ENCODE assay signal across 24 cellular contexts in genomic region chr2:146659976-146660375, GRCh38.
DNase-seq lines count a peak whose midpoint lies in the region; ATAC-seq and FAIRE-seq lines count a peak whose summit lies in the region.
"Had no signal": no experiment of that assay in that cellular context is flagged by ENCODE, and none has a peak within 500 bp of the region (broad histone marks: within the 10 kb centered on the region; RNA-seq: fewer than 3 reads in every experiment).

No MANE protein-coding gene starts in this region.

- WGBS in GM23248 (ENCODE audit: low coverage in 1 of 2, low lambda C conversion rate in 2 of 2, missing lambda C conversion rate in 2 of 2), 2 experiments, result 88 to 100% methylated on average over 1 of the region's 1 CpG

- no peak overlapping the region for H3K4me2 ChIP-seq in GM23248 (ENCODE audit: unreplicated experiment)

- peak; percentile 23 for FAIRE-seq in RCC 7860 (lab: Jason Lieb, UNC)
- FAIRE-seq: G401.6, GM12892, K562 had no signal

- no peaks in the 10 kb centered on the region for H3F3A ChIP-seq in GM23248 (ENCODE audit: insufficient read depth)

- H3K27ac ChIP-seq in GM23248, result no peak overlapping the region
- H3K27ac ChIP-seq: Peyer's patch, SJCRH30 had no signal

- no peaks in the 10 kb centered on the region for H3K36me3 ChIP-seq in GM23248 (ENCODE audit: low read depth)
- H3K36me3 ChIP-seq: BE2C, Peyer's patch, SJCRH30 had no signal

- H3K79me2 ChIP-seq in GM23248 (ENCODE audit: insufficient read depth), result no peaks in the 10 kb centered on the region

- no peaks in the 10 kb centered on the region for H3K9me2 ChIP-seq in GM23248 (ENCODE audit: insufficient read depth)

- no peak overlapping the region for H3K9ac ChIP-seq in GM23248

- no peak for ATAC-seq in activated CD4-positive, CD25-positive, alpha-beta regulatory T cell treated with anti-CD3 and anti-CD28 coated beads, Interleukin-2, amount 50 U/mL, for 24 hours
- ATAC-seq in GM21529 (IDR thresholded peaks at IDR 0.05; ENCODE audit: unreplicated experiment), result no peak
- ATAC-seq: K562 had no signal

- no peaks in the 10 kb centered on the region for H3K4me1 ChIP-seq in GM23248 (ENCODE audit: insufficient read depth)
- H3K4me1 ChIP-seq: BE2C, Caco-2, Peyer's patch had no signal

- H4K20me1 ChIP-seq in GM23248 (ENCODE audit: insufficient read depth), result no peaks in the 10 kb centered on the region

- no peaks in the 10 kb centered on the region for H3K27me3 ChIP-seq in GM23248 (replicated peaks; ENCODE audit: insufficient read depth)
- H3K27me3 ChIP-seq: BE2C, Peyer's patch, SJCRH30 had no signal

- no peak overlapping the region for H2AFZ ChIP-seq in GM23248

- DNase-seq in GM23248 (peak; percentile 8), RCC 7860 (ENCODE audit: low spot score) (no peak), kidney glomerular epithelial cell (lab: John Stamatoyannopoulos, UW) (peak; percentile 8), renal cortical epithelial cell (ENCODE audit: low read depth) (peak; percentile 80), C1 segment of cervical spinal cord (lab: John Stamatoyannopoulos, UW) (no peak)
- DNase-seq: BE2C; Caco-2; CD4-positive, alpha-beta T cell; DMS 273 treated with DMSO at 0.1 percent for 48 hours; GOT3; MM.1S; NCI-H1048; NCI-H1417 treated with DMSO at 0.1 percent for 48 hours; NCI-H187; NCI-H510A; NCI-H748 treated with DMSO at 0.1 percent for 48 hours; Peyer's patch; SJCRH30; T-helper 1 cell had no signal

- no peak overlapping the region for H3K4me3 ChIP-seq in GM23248
- H3K4me3 ChIP-seq: K562, Peyer's patch, SJCRH30 had no signal

- in situ Hi-C loops in GM23248 (cut with MboI), result loop anchor here (25.0 kb wide), 1 partner anchor 348 kb away; no protein-coding TSS in a partner anchor

- H3K9me3 ChIP-seq in GM23248 (ENCODE audit: low read depth), result no peaks in the 10 kb centered on the region
- H3K9me3 ChIP-seq: BE2C, Caco-2, Peyer's patch had no signal

Comparison
In these comparisons a context has a peak if more than half of its experiments do, and no peak if none do; other contexts are left out.
1. DNase-seq: peak in GM23248 (single experiment), kidney glomerular epithelial cell (single experiment) and renal cortical epithelial cell (single experiment); none in RCC 7860 (single experiment) and C1 segment of cervical spinal cord (0 of 14).